10 cellular contexts compared by ENCODE assay signal in the genomic region with DNA sequence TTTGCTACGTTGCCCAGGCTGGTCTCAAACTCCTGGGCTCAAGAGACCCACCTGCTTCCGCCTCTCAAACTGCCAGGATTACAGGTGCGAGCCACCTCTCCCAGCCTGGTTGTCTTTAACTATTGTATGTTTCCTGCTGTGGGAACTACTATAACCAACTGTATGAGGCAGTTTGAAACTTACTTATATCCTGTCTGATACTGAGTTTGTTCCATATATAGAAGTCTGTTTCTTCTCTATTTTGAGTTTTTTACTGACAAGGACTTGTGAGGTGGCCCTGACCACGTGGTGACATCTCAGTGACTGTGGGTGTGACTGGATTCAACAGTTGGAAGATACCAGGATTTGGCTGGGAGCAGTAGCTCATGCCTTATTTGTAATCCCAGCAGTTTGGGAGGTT. TPM values are rescaled to one million over a fixed set of nuclear protein-coding genes. Genes with fewer than 3 reads are reported as not detected.
DNase-seq lines count a peak whose midpoint lies in the region; ATAC-seq lines count a peak whose summit lies in the region.
"Had no signal": no experiment of that assay in that cellular context is flagged by ENCODE, and none has a peak within 500 bp of the region (broad histone marks: within the 10 kb centered on the region; RNA-seq: fewer than 3 reads in every experiment).

No MANE protein-coding gene starts in this region.

- H3K4me1 Mint-ChIP-seq in activated T-cell treated with anti-CD3 and anti-CD28 coated beads, Interleukin-2, amount 50 U/mL, for 72 hours (ENCODE audit: low read depth), result peaks cover 31% of the 10 kb centered on the region
- peaks cover 14 to 23% of the 10 kb centered on the region in 2 donors for H3K4me1 Mint-ChIP-seq in stimulated activated naive B cell treated with anti-CD40 and anti-IgM and Interleukin-4, amounts not matched to agents 10 μg/mL and 1 μg/mL and 100 μg/mL, for 72 hours

- H3K27ac Mint-ChIP-seq in activated T-cell treated with anti-CD3 and anti-CD28 coated beads, Interleukin-2, amount 50 U/mL, for 72 hours, result peak overlapping the region; percentile 53
- H3K27ac Mint-ChIP-seq in stimulated activated naive B cell treated with anti-CD40 and anti-IgM and Interleukin-4, amounts not matched to agents 10 μg/mL and 1 μg/mL and 100 μg/mL, for 72 hours, result peak overlapping the region; percentile 88
- H3K27ac Mint-ChIP-seq: activated naive CD4-positive, alpha-beta T cell treated with anti-CD3 and anti-CD28 coated beads, Interleukin-2, amount 50 U/mL, for 24 hours had no signal

- H3K27me3 Mint-ChIP-seq in activated T-cell treated with anti-CD3 and anti-CD28 coated beads, Interleukin-2, amount 50 U/mL, for 72 hours (ENCODE audit: low read depth), result no peaks in the 10 kb centered on the region
- H3K27me3 Mint-ChIP-seq in stimulated activated naive B cell treated with anti-CD40 and anti-IgM and Interleukin-4, amounts not matched to agents 10 μg/mL and 1 μg/mL and 100 μg/mL, for 72 hours, result no peaks in the 10 kb centered on the region
- H3K27me3 Mint-ChIP-seq: activated naive CD4-positive, alpha-beta T cell treated with anti-CD3 and anti-CD28 coated beads, Interleukin-2, amount 50 U/mL, for 24 hours had no signal

- peak overlapping the region in 1 of 2 donors; percentile 17 for H3K4me3 Mint-ChIP-seq in activated T-cell treated with anti-CD3 and anti-CD28 coated beads, Interleukin-2, amount 50 U/mL, for 72 hours
- peak overlapping the region in 1 of 2 donors; percentile 48 for H3K4me3 Mint-ChIP-seq in stimulated activated naive B cell treated with anti-CD40 and anti-IgM and Interleukin-4, amounts not matched to agents 10 μg/mL and 1 μg/mL and 100 μg/mL, for 72 hours
- H3K4me3 Mint-ChIP-seq: activated naive CD4-positive, alpha-beta T cell treated with anti-CD3 and anti-CD28 coated beads, Interleukin-2, amount 50 U/mL, for 24 hours had no signal

- ATAC-seq in activated T-cell treated with anti-CD3 and anti-CD28 coated beads, Interleukin-2, amount 50 U/mL, for 72 hours (replicated peaks in 1 of 2), result peak; percentile 50 to 84
- ATAC-seq in GM21825 (IDR thresholded peaks at IDR 0.05; ENCODE audit: unreplicated experiment) (peak; percentile 96), HG03520 (IDR thresholded peaks at IDR 0.05; ENCODE audit: unreplicated experiment) (peak; percentile 97)
- ATAC-seq in stimulated activated naive B cell treated with anti-CD40 and anti-IgM and Interleukin-4, amounts not matched to agents 10 μg/mL and 1 μg/mL and 100 μg/mL, for 72 hours (replicated peaks), result peak; percentile 75 to 92

- peaks cover 10 to 22% of the 10 kb centered on the region in 2 donors for H3K36me3 Mint-ChIP-seq in activated T-cell treated with anti-CD3 and anti-CD28 coated beads, Interleukin-2, amount 50 U/mL, for 72 hours (ENCODE audit: insufficient read depth in 2 of 2)
- peaks cover 40 to 48% of the 10 kb centered on the region in 2 donors for H3K36me3 Mint-ChIP-seq in stimulated activated naive B cell treated with anti-CD40 and anti-IgM and Interleukin-4, amounts not matched to agents 10 μg/mL and 1 μg/mL and 100 μg/mL, for 72 hours

- peaks cover 0 to 3% of the 10 kb centered on the region in 2 donors for H3K9me3 Mint-ChIP-seq in activated T-cell treated with anti-CD3 and anti-CD28 coated beads, Interleukin-2, amount 50 U/mL, for 72 hours
- peaks cover 0 to 3% of the 10 kb centered on the region in 2 donors for H3K9me3 Mint-ChIP-seq in stimulated activated naive B cell treated with anti-CD40 and anti-IgM and Interleukin-4, amounts not matched to agents 10 μg/mL and 1 μg/mL and 100 μg/mL, for 72 hours
- H3K9me3 Mint-ChIP-seq: activated naive CD4-positive, alpha-beta T cell treated with anti-CD3 and anti-CD28 coated beads, Interleukin-2, amount 50 U/mL, for 24 hours had no signal

- DNase-seq in activated T-cell treated with anti-CD3 and anti-CD28 coated beads, Interleukin-2, amount 50 U/mL, for 72 hours, result no peak
- DNase-seq in activated T-cell treated with anti-CD3 and anti-CD28 coated beads for 4 hours, result no peak
- DNase-seq in stimulated activated naive B cell treated with anti-CD40 and anti-IgM and Interleukin-4, amounts not matched to agents 10 μg/mL and 1 μg/mL and 100 μg/mL, for 72 hours, result no peak
- no peak for DNase-seq in DMS114 treated with DMSO at 0.1 percent for 48 hours (lab: John Stamatoyannopoulos, UW; ENCODE audit: unreplicated experiment)
- DNase-seq in LoVo (ENCODE audit: low spot score), result no peak
- DNase-seq in medulla oblongata (ENCODE audit: extremely low spot score), result no peak
- DNase-seq: mesendoderm had no signal

RNA-seq across cellular contexts. Expression of a gene that starts 14.2 kb away (rescaled TPM):
- total RNA-seq in activated T-cell treated with anti-CD3 and anti-CD28 coated beads, Interleukin-2, amount 50 U/mL, for 72 hours, result 10 to 100 TPM; 51.0 to 53.6 TPM

RNA-seq across cellular contexts. Expression of a gene that starts 14.5 kb away (rescaled TPM):
- total RNA-seq in activated T-cell treated with anti-CD3 and anti-CD28 coated beads, Interleukin-2, amount 50 U/mL, for 72 hours, result 1 to 10 TPM; 3.9 to 5.8 TPM
